19 cellular contexts compared by ENCODE assay signal in genomic region chr9:113428062-113428600, GRCh38.
A peak's percentile ranks its signal among the peaks of the same experiment; 100 is the strongest.
DNase-seq lines count a peak whose midpoint lies in the region; ATAC-seq and TF ChIP-seq lines count a peak whose summit lies in the region.
"Had no signal": no experiment of that assay in that cellular context is flagged by ENCODE, and none has a peak within 500 bp of the region (broad histone marks: within the 10 kb centered on the region; RNA-seq: fewer than 3 reads in every experiment).

No MANE protein-coding gene starts in this region.

- in situ Hi-C loops in astrocyte of the spinal cord (cut with HindIII; ENCODE audit: low sequenced_read_pairs), result no loop called here

- ATAC-seq in HG03175 (IDR thresholded peaks at IDR 0.05; ENCODE audit: unreplicated experiment) (peak; percentile 57), GM19397 (IDR thresholded peaks at IDR 0.05; ENCODE audit: unreplicated experiment) (no peak), HG03108 (IDR thresholded peaks at IDR 0.05; ENCODE audit: unreplicated experiment) (no peak)
- ATAC-seq: SK-N-SH treated with all-trans-retinoic acid at 6 μM for 48 hours had no signal

- H3K4me3 ChIP-seq in AG10803 (ENCODE audit: low read length), result no peak overlapping the region
- no peak overlapping the region for H3K4me3 ChIP-seq in astrocyte of the spinal cord (ENCODE audit: low read depth, low read length)
- H3K4me3 ChIP-seq: GM23248, PC-9 had no signal

- TF ChIP-seq POLR2A in erythroblast (IDR thresholded peaks at IDR 0.05; ENCODE audit: low read length), result no peak

- TF ChIP-seq CTCF in AG10803 (conservative IDR thresholded peaks at IDR 0.05; ENCODE audit: low read length) (no peak), astrocyte of the spinal cord (IDR thresholded peaks at IDR 0.05; ENCODE audit: low read depth, low read length) (no peak)

- DNase-seq in AG10803 (ENCODE audit: low read depth) (peak; percentile 23), astrocyte of the spinal cord (ENCODE audit: low read depth, low spot score) (peak; percentile 19), iris pigment epithelial cell (ENCODE audit: low read depth) (peak; percentile 7), erythroblast (lab: John Stamatoyannopoulos, UW) (no peak)
- DNase-seq in stimulated activated CD4-positive, alpha-beta T cell treated with anti-CD3 and anti-CD28 coated beads, Interleukin-12 subunit alpha, Interleukin-12 subunit beta, amount 100 ng/mL, for 4 hours, result no peak
- DNase-seq: 8988T, DMS 273 treated with DMSO at 0.1 percent for 48 hours, Karpas-422, NCI-H1105 treated with DMSO at 0.1 percent for 48 hours, NCI-H1694, NCI-H226, NCI-H524 treated with DMSO at 0.1 percent for 48 hours, PC-9, SIG-M5 had no signal

Comparison
In these comparisons a context has a peak if more than half of its experiments do, and no peak if none do; other contexts are left out.
1. DNase-seq: peak in AG10803 (single experiment), astrocyte of the spinal cord (single experiment) and iris pigment epithelial cell (single experiment); none in stimulated activated CD4-positive, alpha-beta T cell treated with anti-CD3 and anti-CD28 coated beads, Interleukin-12 subunit alpha, Interleukin-12 subunit beta, amount 100 ng/mL, for 4 hours (single experiment) and erythroblast (0 of 2).